In genomic region chr3:101943028-101943427, GRCh38 we compare ENCODE assay signal across 17 cellular contexts.
DNase-seq lines count a peak whose midpoint lies in the region; ATAC-seq, FAIRE-seq and TF ChIP-seq lines count a peak whose summit lies in the region.
"Had no signal": no experiment of that assay in that cellular context is flagged by ENCODE, and none has a peak within 500 bp of the region (broad histone marks: within the 10 kb centered on the region; RNA-seq: fewer than 3 reads in every experiment).

No MANE protein-coding gene starts in this region.

- WGBS in A549 (ENCODE audit: missing lambda C conversion rate) = 90% methylated on average over 1 of the region's 1 CpG

- H3K27ac Mint-ChIP-seq in T-helper 17 cell (peak overlapping the region; percentile 32), progenitor cell of endocrine pancreas (no peak overlapping the region)
- H3K27ac Mint-ChIP-seq: activated CD4-positive, alpha-beta memory T cell treated with anti-CD3 and anti-CD28 coated beads for 36 hours; neural progenitor cell had no signal

- H3K9me3 ChIP-seq in A549 (no peaks in the 10 kb centered on the region), T-helper 17 cell (ENCODE audit: control insufficient read depth, low read length, poor library complexity, severe bottlenecking) (no peaks in the 10 kb centered on the region)
- H3K9me3 ChIP-seq: right atrium auricular region, upper lobe of right lung had no signal

- H3K4me2 ChIP-seq in A549 = no peak overlapping the region
- H3K4me2 ChIP-seq: neural progenitor cell had no signal

- H3K27ac ChIP-seq in A549 = no peak overlapping the region
- H3K27ac ChIP-seq: neural progenitor cell, right atrium auricular region, upper lobe of right lung had no signal

- H3K36me3 Mint-ChIP-seq in T-helper 17 cell (ENCODE audit: low read depth) (no peaks in the 10 kb centered on the region), progenitor cell of endocrine pancreas (ENCODE audit: insufficient read depth) (no peaks in the 10 kb centered on the region)
- H3K36me3 Mint-ChIP-seq: activated CD4-positive, alpha-beta memory T cell treated with anti-CD3 and anti-CD28 coated beads for 36 hours; neural progenitor cell had no signal

- no peak for DNase-seq in A549 (ENCODE audit: low read depth in 1 of 2, low spot score in 1 of 2)
- no peak for DNase-seq in GM12892 (ENCODE audit: insufficient read length)
- DNase-seq in T-helper 17 cell = no peak
- DNase-seq in progenitor cell of endocrine pancreas (ENCODE audit: low spot score, unreplicated experiment) = no peak
- DNase-seq in NCI-H1694 (lab: John Stamatoyannopoulos, UW) = no peak
- no peak for DNase-seq in DMS114 treated with DMSO at 0.1 percent for 48 hours (lab: John Stamatoyannopoulos, UW; ENCODE audit: unreplicated experiment)
- no peak for DNase-seq in HK-2 (ENCODE audit: unreplicated experiment)
- DNase-seq: activated CD4-positive, alpha-beta memory T cell treated with anti-CD3 and anti-CD28 coated beads for 36 hours; anterior cingulate cortex; NCI-H1105 treated with DMSO at 0.1 percent for 48 hours; SIG-M5; T1000; upper lobe of right lung had no signal

- no peak for TF ChIP-seq RAD21 in A549 (conservative IDR thresholded peaks at IDR 0.05 in 1 of 2, IDR thresholded peaks at IDR 0.05 in 1 of 2)

- CTCF ChIA-PET in A549 (lab: Yijun Ruan, JAX) = no interaction called here

- H3K9me3 Mint-ChIP-seq in progenitor cell of endocrine pancreas (ENCODE audit: low read depth) = no peaks in the 10 kb centered on the region
- H3K9me3 Mint-ChIP-seq: activated CD4-positive, alpha-beta memory T cell treated with anti-CD3 and anti-CD28 coated beads for 36 hours; neural progenitor cell had no signal

- H3K4me3 ChIP-seq in A549 = no peak overlapping the region
- H3K4me3 ChIP-seq: K562, neural progenitor cell, right atrium auricular region, upper lobe of right lung had no signal

- TF ChIP-seq POLR2A in A549 (IDR thresholded peaks at IDR 0.05; ENCODE audit: low read length) (no peak), GM12892 (IDR thresholded peaks at IDR 0.05; ENCODE audit: low read depth, low read length) (no peak)

- H3K4me1 Mint-ChIP-seq in T-helper 17 cell = peaks cover 14% of the 10 kb centered on the region
- no peaks in the 10 kb centered on the region for H3K4me1 Mint-ChIP-seq in progenitor cell of endocrine pancreas (ENCODE audit: low read depth)
- H3K4me1 Mint-ChIP-seq: neural progenitor cell had no signal

- POLR2A ChIA-PET in A549 (lab: Yijun Ruan, JAX) = no interaction called here

- TF ChIP-seq CTCF in A549 (IDR thresholded peaks at IDR 0.05) = no peak
- no peak for TF ChIP-seq CTCF in progenitor cell of endocrine pancreas (IDR thresholded peaks at IDR 0.05; ENCODE audit: unreplicated experiment)

- FAIRE-seq in A549 (lab: Jason Lieb, UNC) (peak; percentile 46), GM12892 (lab: Jason Lieb, UNC) (peak; percentile 66)
- FAIRE-seq: K562 had no signal

- no peak for TF ChIP-seq EP300 in A549 (IDR thresholded peaks at IDR 0.05)

- H3K4me3 Mint-ChIP-seq in T-helper 17 cell (no peak overlapping the region), progenitor cell of endocrine pancreas (ENCODE audit: low read depth) (no peak overlapping the region)
- H3K4me3 Mint-ChIP-seq: activated CD4-positive, alpha-beta memory T cell treated with anti-CD3 and anti-CD28 coated beads for 36 hours; neural progenitor cell had no signal

- H3K27me3 Mint-ChIP-seq in T-helper 17 cell = no peaks in the 10 kb centered on the region
- H3K27me3 Mint-ChIP-seq in progenitor cell of endocrine pancreas = no peaks in the 10 kb centered on the region

- ATAC-seq in A549 = no peak
- peak; percentile 41 for ATAC-seq in HG02840 (IDR thresholded peaks at IDR 0.05; ENCODE audit: low FRiP score, unreplicated experiment)
- peak; percentile 45 for ATAC-seq in T-helper 17 cell
- ATAC-seq: K562 had no signal

- 0 out of 3 replicates have a peak, but pooled peaks cover 12% of the 10 kb centered on the region for H3K4me1 ChIP-seq in A549
- H3K4me1 ChIP-seq: neural progenitor cell had no signal

TF ChIP-seq in A549, 52 proteins besides CTCF, POLR2A, EP300 and RAD21:
- no peak for TF ChIP-seq ZC3H11A (IDR thresholded peaks at IDR 0.05)
- no peak for TF ChIP-seq ELK1 (IDR thresholded peaks at IDR 0.05; ENCODE audit: low read depth, low read length)
- TF ChIP-seq SREBF2 (IDR thresholded peaks at IDR 0.05) = no peak
- no peak for TF ChIP-seq CHD2 (IDR thresholded peaks at IDR 0.05; ENCODE audit: low read length, partially characterized antibody)
- TF ChIP-seq TFCP2L1 (CRISPR knock-in tag; IDR thresholded peaks at IDR 0.05) = no peak
- TF ChIP-seq HEYL (CRISPR knock-in tag; IDR thresholded peaks at IDR 0.05) = no peak
- TF ChIP-seq SMC3 (IDR thresholded peaks at IDR 0.05) = no peak
- TF ChIP-seq, protein P1, sequence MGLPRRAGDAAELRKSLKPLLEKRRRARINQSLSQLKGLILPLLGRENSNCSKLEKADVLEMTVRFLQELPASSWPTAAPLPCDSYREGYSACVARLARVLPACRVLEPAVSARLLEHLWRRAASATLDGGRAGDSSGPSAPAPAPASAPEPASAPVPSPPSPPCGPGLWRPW (IDR thresholded peaks at IDR 0.05) = no peak
- TF ChIP-seq CEBPB (IDR thresholded peaks at IDR 0.05) = no peak
- no peak for TF ChIP-seq JUNB (IDR thresholded peaks at IDR 0.05)
- TF ChIP-seq, protein P2, sequence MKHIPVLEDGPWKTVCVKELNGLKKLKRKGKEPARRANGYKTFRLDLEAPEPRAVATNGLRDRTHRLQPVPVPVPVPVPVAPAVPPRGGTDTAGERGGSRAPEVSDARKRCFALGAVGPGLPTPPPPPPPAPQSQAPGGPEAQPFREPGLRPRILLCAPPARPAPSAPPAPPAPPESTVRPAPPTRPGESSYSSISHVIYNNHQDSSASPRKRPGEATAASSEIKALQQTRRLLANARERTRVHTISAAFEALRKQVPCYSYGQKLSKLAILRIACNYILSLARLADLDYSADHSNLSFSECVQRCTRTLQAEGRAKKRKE (CRISPR knock-in tag; IDR thresholded peaks at IDR 0.05; ENCODE audit: low read depth) = no peak
- no peak for TF ChIP-seq RNF2 (IDR thresholded peaks at IDR 0.05; ENCODE audit: borderline replicate concordance, low read depth)
- TF ChIP-seq HOXB5 (CRISPR knock-in tag; IDR thresholded peaks at IDR 0.05) = no peak
- TF ChIP-seq EHMT2 (IDR thresholded peaks at IDR 0.05; ENCODE audit: low read depth) = no peak
- TF ChIP-seq, protein P3, sequence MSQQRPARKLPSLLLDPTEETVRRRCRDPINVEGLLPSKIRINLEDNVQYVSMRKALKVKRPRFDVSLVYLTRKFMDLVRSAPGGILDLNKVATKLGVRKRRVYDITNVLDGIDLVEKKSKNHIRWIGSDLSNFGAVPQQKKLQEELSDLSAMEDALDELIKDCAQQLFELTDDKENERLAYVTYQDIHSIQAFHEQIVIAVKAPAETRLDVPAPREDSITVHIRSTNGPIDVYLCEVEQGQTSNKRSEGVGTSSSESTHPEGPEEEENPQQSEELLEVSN (IDR thresholded peaks at IDR 0.05; ENCODE audit: borderline replicate concordance, low read depth) = no peak

Comparison
In these comparisons a context has a peak if more than half of its experiments do, and no peak if none do; other contexts are left out.
1. ATAC-seq: peak in HG02840 (single experiment) and T-helper 17 cell (single experiment); none in A549 (0 of 2).